ENCODE assay signal across 20 cellular contexts in genomic region chr5:160266752-160267345, GRCh38. TPM values are rescaled to one million over a fixed set of nuclear protein-coding genes. Genes with fewer than 3 reads are reported as not detected.
DNase-seq lines count a peak whose midpoint lies in the region; TF ChIP-seq lines count a peak whose summit lies in the region.
"Had no signal": no experiment of that assay in that cellular context is flagged by ENCODE, and none has a peak within 500 bp of the region (broad histone marks: within the 10 kb centered on the region; RNA-seq: fewer than 3 reads in every experiment).

No MANE protein-coding gene starts in this region.

- H3K4me3 ChIP-seq in iPS-18a (ENCODE audit: low read length) (peak overlapping the region; percentile 35), osteoblast (ENCODE audit: insufficient read depth, low read length) (no peak overlapping the region)
- H3K4me3 ChIP-seq: heart left ventricle had no signal

- no peaks in the 10 kb centered on the region for H3K27me3 ChIP-seq in iPS-18a (ENCODE audit: control insufficient read depth, insufficient read depth, low read length)
- no peaks in the 10 kb centered on the region for H3K27me3 ChIP-seq in osteoblast (ENCODE audit: insufficient read depth, low read length)
- H3K27me3 ChIP-seq: heart left ventricle had no signal

- H3K27ac ChIP-seq in iPS-18a (ENCODE audit: low read length) (no peak overlapping the region), osteoblast (ENCODE audit: low read depth, low read length) (no peak overlapping the region)
- H3K27ac ChIP-seq: heart left ventricle had no signal

- no peak overlapping the region for H3K4me2 ChIP-seq in osteoblast (ENCODE audit: insufficient read depth, low read length)

- H3K4me1 ChIP-seq in iPS-18a (ENCODE audit: control insufficient read depth, low read depth, low read length), result peaks cover 36% of the 10 kb centered on the region
- H3K4me1 ChIP-seq in osteoblast (ENCODE audit: insufficient read depth, low read length), result no peaks in the 10 kb centered on the region

- no peaks in the 10 kb centered on the region for H3K79me2 ChIP-seq in osteoblast (ENCODE audit: insufficient read depth, low read length)

- TF ChIP-seq CTCF in osteoblast (IDR thresholded peaks at IDR 0.05; ENCODE audit: extremely low read depth, low read depth, low read length), result peak; percentile 12

- H4K20me1 ChIP-seq in osteoblast (ENCODE audit: insufficient read depth, low read length), result no peaks in the 10 kb centered on the region

- H3K9ac ChIP-seq in iPS-18a (ENCODE audit: low read length), result peak overlapping the region; percentile 6

- no peak overlapping the region for H2AFZ ChIP-seq in osteoblast (ENCODE audit: low read length)

- in situ Hi-C loops in SK-MEL-5 (cut with HindIII; ENCODE audit: low pct_unique_long_range_greater_than_20kb, low sequenced_read_pairs), result no loop called here

- H3K36me3 ChIP-seq in iPS-18a (ENCODE audit: control insufficient read depth, low read depth, low read length) (peaks cover 18% of the 10 kb centered on the region), osteoblast (ENCODE audit: insufficient read depth, low read length) (no peaks in the 10 kb centered on the region)
- H3K36me3 ChIP-seq: heart left ventricle had no signal

- H3K9me3 ChIP-seq in iPS-18a (ENCODE audit: control insufficient read depth, low read depth, low read length) (no peaks in the 10 kb centered on the region), osteoblast (ENCODE audit: low read depth, low read length) (no peaks in the 10 kb centered on the region)
- H3K9me3 ChIP-seq: heart left ventricle had no signal

- DNase-seq in ELF-1 (ENCODE audit: low read depth, low spot score) (peak; percentile 44), SK-MEL-5 (ENCODE audit: low read depth, low spot score) (peak; percentile 14), osteoblast (ENCODE audit: insufficient read length, low spot score, missing footprints) (no peak), NCI-H1105 treated with DMSO at 0.1 percent for 48 hours (lab: John Stamatoyannopoulos, UW) (no peak), cerebellum (ENCODE audit: low spot score) (no peak), hypothalamus (lab: John Stamatoyannopoulos, UW) (no peak)
- DNase-seq in activated CD8-positive, alpha-beta memory T cell treated with anti-CD3 and anti-CD28 coated beads, Interleukin-2, amount 50 U/mL, for 4 hours, result no peak
- DNase-seq: activated CD4-positive, alpha-beta T cell treated with anti-CD3 and anti-CD28 coated beads, Interleukin-2, amount 50 U/mL, for 48 hours; activated naive CD4-positive, alpha-beta T cell treated with Interleukin-2 at 50 U/mL for 16 hours; activated T-cell treated with anti-CD3 and anti-CD28 coated beads for 4 hours; anterior cingulate cortex; effector memory CD4-positive, alpha-beta T cell; EL; heart left ventricle; midbrain; NCI-H1105; NCI-H526; Right ventricle myocardium superior had no signal

RNA-seq across cellular contexts. Expression of gene FABP6, which starts 37.5 kb away (rescaled TPM):
- 3.0 and 3.4 TPM in 2 replicates for total RNA-seq in SK-MEL-5 (2014; rRNA removed; shearing (Covaris generic))
- polyA plus RNA-seq in SK-MEL-5 (2015; cell fraction: cytosol; rRNA removed), result 2.0 and 2.4 TPM in 2 replicates
- polyA plus RNA-seq in SK-MEL-5 (2015; cell fraction: nucleus; rRNA removed), result 1.5 TPM in 1 of 2 replicates, not detected in the other
- not detected in 2 replicates for total RNA-seq in osteoblast
- not detected for total RNA-seq in cerebellum
- total RNA-seq: kidney epithelial cell had no signal

RNA-seq across cellular contexts. Expression of gene CCNJL, which starts 45.5 kb away (rescaled TPM):
- 3.2 and 3.9 TPM in 2 replicates for total RNA-seq in SK-MEL-5 (2014; rRNA removed; shearing (Covaris generic))
- 11.3 and 14.3 TPM in 2 replicates for polyA plus RNA-seq in SK-MEL-5 (2015; cell fraction: cytosol; rRNA removed)
- 3.7 and 4.7 TPM in 2 replicates for polyA plus RNA-seq in SK-MEL-5 (2015; cell fraction: nucleus; rRNA removed)
- 0.88 and 1.1 TPM in 2 replicates for total RNA-seq in osteoblast
- 7.4 TPM for total RNA-seq in cerebellum

Comparison
In these comparisons a context has a peak if more than half of its experiments do, and no peak if none do; other contexts are left out.
1. DNase-seq: peak in ELF-1 (single experiment) and SK-MEL-5 (single experiment); none in osteoblast (single experiment), NCI-H1105 treated with DMSO at 0.1 percent for 48 hours (single experiment), cerebellum (single experiment), activated CD8-positive, alpha-beta memory T cell treated with anti-CD3 and anti-CD28 coated beads, Interleukin-2, amount 50 U/mL, for 4 hours (single experiment) and hypothalamus (0 of 51).